Comparison of ENCODE assay signal across 8 cellular contexts in genomic region chr17:43367588-43368242, GRCh38. TPM values are rescaled to one million over a fixed set of nuclear protein-coding genes. Genes with fewer than 3 reads are reported as not detected.
DNase-seq lines count a peak whose midpoint lies in the region; ATAC-seq and TF ChIP-seq lines count a peak whose summit lies in the region.

No MANE protein-coding gene starts in this region.

- H3K27ac Mint-ChIP-seq in neural progenitor cell, result peak overlapping the region; percentile 100

- no peaks in the 10 kb centered on the region for H3K9me3 ChIP-seq in neural progenitor cell (ENCODE audit: low read depth)

- H3K27ac ChIP-seq in neural progenitor cell, result peak overlapping the region; percentile 99

- H3K4me1 Mint-ChIP-seq in neural progenitor cell, result peaks cover 45% of the 10 kb centered on the region

- peak overlapping the region; percentile 51 for H2AFZ ChIP-seq in neural progenitor cell (replicated peaks)

- H3K79me2 ChIP-seq in neural progenitor cell (ENCODE audit: low read depth), result no peaks in the 10 kb centered on the region

- H3K4me2 ChIP-seq in neural progenitor cell, result peak overlapping the region; percentile 71

- peaks cover 12% of the 10 kb centered on the region for H3K36me3 Mint-ChIP-seq in neural progenitor cell

- no peaks in the 10 kb centered on the region for H4K20me1 ChIP-seq in neural progenitor cell (ENCODE audit: low read depth)

- peak overlapping the region; percentile 68 for H3K4me3 Mint-ChIP-seq in neural progenitor cell

- peak; percentile 95 for DNase-seq in CD1c-positive myeloid dendritic cell (ENCODE audit: extremely low spot score)
- DNase-seq in NCI-H69 (lab: John Stamatoyannopoulos, UW), result peak; percentile 87
- peak; percentile 23 for DNase-seq in activated T-cell treated with anti-CD3 and anti-CD28 coated beads for 48 hours (ENCODE audit: low read depth)
- peak; percentile 87 for DNase-seq in fibroblast of mammary gland (ENCODE audit: low read depth)
- peak; percentile 64 for DNase-seq in neural progenitor cell (ENCODE audit: low spot score)

- no peaks in the 10 kb centered on the region for H3K27me3 ChIP-seq in neural progenitor cell

- H3K36me3 ChIP-seq in neural progenitor cell, result no peaks in the 10 kb centered on the region

- peak overlapping the region; percentile 38 for H3K4me3 ChIP-seq in fibroblast of mammary gland (ENCODE audit: control insufficient read depth, low read depth, low read length)
- H3K4me3 ChIP-seq in neural progenitor cell, result peak overlapping the region; percentile 40

- ATAC-seq in GM19043 (IDR thresholded peaks at IDR 0.05; ENCODE audit: low read depth, unreplicated experiment), result peak; percentile 36
- ATAC-seq in HG03442 (IDR thresholded peaks at IDR 0.05; ENCODE audit: unreplicated experiment), result peak; percentile 29
- no peak for ATAC-seq in GM18873 (IDR thresholded peaks at IDR 0.05; ENCODE audit: low FRiP score, unreplicated experiment)

- peak overlapping the region; percentile 91 for H3K9ac ChIP-seq in neural progenitor cell

- peaks cover 52% of the 10 kb centered on the region for H3F3A ChIP-seq in neural progenitor cell (ENCODE audit: low read depth)

- H3K27me3 Mint-ChIP-seq in neural progenitor cell (ENCODE audit: insufficient read depth, low read depth), result peaks cover 2% of the 10 kb centered on the region

- peaks cover 18% of the 10 kb centered on the region for H3K9me3 Mint-ChIP-seq in neural progenitor cell

- H3K4me1 ChIP-seq in neural progenitor cell, result peaks cover 5% of the 10 kb centered on the region

- TF ChIP-seq CTCF in fibroblast of mammary gland (conservative IDR thresholded peaks at IDR 0.05; ENCODE audit: control insufficient read depth, insufficient read depth, low read depth, low read length) (no peak), neural progenitor cell (IDR thresholded peaks at IDR 0.05) (no peak)

RNA-seq across cellular contexts. Expression of gene ARL4D, which starts 31.1 kb away (rescaled TPM):
- total RNA-seq in neural progenitor cell (ENCODE audit: low replicate concordance), result 9.2 and 18.6 TPM in 2 replicates

Comparison
In these comparisons a context has a peak if more than half of its experiments do, and no peak if none do; other contexts are left out.
1. DNase-seq: peak in every context shown above with its lines; median percentile 95 in CD1c-positive myeloid dendritic cell; 87 in NCI-H69; 87 in fibroblast of mammary gland; 64 in neural progenitor cell; 23 in activated T-cell treated with anti-CD3 and anti-CD28 coated beads for 48 hours.